21 cellular contexts compared by ENCODE assay signal in the genomic region with DNA sequence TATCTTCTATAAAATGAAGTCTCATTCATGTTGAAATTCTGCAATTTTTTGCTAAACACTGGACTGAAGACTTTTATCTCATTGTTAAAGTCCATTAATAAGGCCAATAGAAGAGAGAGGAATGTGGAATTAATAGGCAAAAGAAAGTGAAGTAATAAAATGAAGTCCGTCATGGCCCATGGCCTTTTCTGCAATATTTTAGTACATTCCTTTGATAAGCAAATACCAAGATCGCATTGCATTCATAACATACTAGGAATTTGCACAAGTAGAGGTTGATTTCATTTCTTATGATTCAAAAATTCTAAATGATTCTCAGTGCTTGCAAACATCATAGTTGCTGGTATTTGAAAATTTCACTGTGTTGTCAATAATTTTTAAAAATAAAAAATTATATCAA.
"Had no signal": no experiment of that assay in that cellular context is flagged by ENCODE, and none has a peak within 500 bp of the region (broad histone marks: within the 10 kb centered on the region; RNA-seq: fewer than 3 reads in every experiment).

No MANE protein-coding gene starts in this region.

- H3K4me1 ChIP-seq: lower lobe of right lung, parathyroid adenoma, sigmoid colon, spleen, thyroid gland had no signal

- H2AFZ ChIP-seq: parathyroid adenoma had no signal

- H3K36me3 Mint-ChIP-seq: activated CD4-positive, alpha-beta memory T cell treated with anti-CD3 and anti-CD28 coated beads for 36 hours; activated CD8-positive, alpha-beta memory T cell treated with anti-CD3 and anti-CD28 coated beads, Interleukin-2, amount 10 ng/mL, durations not matched to agents 7 days and 5 days; activated naive CD8-positive, alpha-beta T cell treated with anti-CD3 and anti-CD28 coated beads for 36 hours; naive thymus-derived CD8-positive, alpha-beta T cell; stimulated activated naive B cell treated with anti-CD40 and anti-IgM and Interleukin-4, amounts not matched to agents 10 μg/mL and 1 μg/mL and 100 μg/mL, for 72 hours; WTC11 had no signal

- H3K27me3 ChIP-seq: sigmoid colon, spleen, thyroid gland had no signal

- H3K27me3 Mint-ChIP-seq: activated CD4-positive, alpha-beta memory T cell treated with anti-CD3 and anti-CD28 coated beads for 36 hours; activated CD8-positive, alpha-beta memory T cell treated with anti-CD3 and anti-CD28 coated beads, Interleukin-2, amount 10 ng/mL, durations not matched to agents 7 days and 5 days; dendritic cell treated with granulocyte-macrophage colony-stimulating factor and Interleukin-4, amounts not matched to agents 40 ng/mL and 50 ng/mL, for 4 days; stimulated activated naive B cell treated with anti-CD40 and anti-IgM and Interleukin-4, amounts not matched to agents 10 μg/mL and 1 μg/mL and 100 μg/mL, for 72 hours had no signal

- H3K79me2 ChIP-seq: parathyroid adenoma had no signal

- H3K9ac ChIP-seq: parathyroid adenoma had no signal

- H3K9me3 ChIP-seq: lower lobe of right lung, sigmoid colon, spleen, thyroid gland had no signal

- H3K4me3 ChIP-seq: lower lobe of right lung, sigmoid colon, spleen, thyroid gland had no signal

- H3K27ac ChIP-seq: lower lobe of right lung, parathyroid adenoma, sigmoid colon, spleen, thyroid gland had no signal

- H3K4me1 Mint-ChIP-seq: activated CD4-positive, alpha-beta T cell treated with anti-CD3 and anti-CD28 coated beads for 36 hours; activated CD8-positive, alpha-beta memory T cell treated with anti-CD3 and anti-CD28 coated beads, Interleukin-2, amount 10 ng/mL, durations not matched to agents 7 days and 5 days; activated naive CD8-positive, alpha-beta T cell treated with anti-CD3 and anti-CD28 coated beads for 36 hours; naive thymus-derived CD8-positive, alpha-beta T cell; stimulated activated naive B cell treated with anti-CD40 and anti-IgM and Interleukin-4, amounts not matched to agents 10 μg/mL and 1 μg/mL and 100 μg/mL, for 72 hours had no signal

- DNase-seq: activated CD4-positive, alpha-beta memory T cell treated with anti-CD3 and anti-CD28 coated beads for 36 hours; activated CD4-positive, alpha-beta T cell treated with anti-CD3 and anti-CD28 coated beads for 36 hours; activated CD8-positive, alpha-beta memory T cell treated with anti-CD3 and anti-CD28 coated beads, Interleukin-2, amount 10 ng/mL, durations not matched to agents 7 days and 5 days; activated naive CD4-positive, alpha-beta T cell; activated naive CD8-positive, alpha-beta T cell treated with anti-CD3 and anti-CD28 coated beads for 36 hours; cerebellar nuclear complex; effector CD8-positive, alpha-beta T cell; foreskin melanocyte; glutamatergic neuron; hippocampal formation; islet precursor cell; left colon; lower lobe of right lung; naive thymus-derived CD8-positive, alpha-beta T cell; sigmoid colon; spleen; stimulated activated naive B cell treated with anti-CD40 and anti-IgM and Interleukin-4, amounts not matched to agents 10 μg/mL and 1 μg/mL and 100 μg/mL, for 72 hours; thyroid gland had no signal

- H3K9me3 Mint-ChIP-seq: dendritic cell treated with granulocyte-macrophage colony-stimulating factor and Interleukin-4, amounts not matched to agents 40 ng/mL and 50 ng/mL, for 4 days had no signal

- H3K36me3 ChIP-seq: lower lobe of right lung, sigmoid colon, spleen, thyroid gland had no signal

- H3K27ac Mint-ChIP-seq: activated CD4-positive, alpha-beta memory T cell treated with anti-CD3 and anti-CD28 coated beads for 36 hours; activated CD4-positive, alpha-beta T cell treated with anti-CD3 and anti-CD28 coated beads for 36 hours; activated CD8-positive, alpha-beta memory T cell treated with anti-CD3 and anti-CD28 coated beads, Interleukin-2, amount 10 ng/mL, durations not matched to agents 7 days and 5 days; activated naive CD8-positive, alpha-beta T cell treated with anti-CD3 and anti-CD28 coated beads for 36 hours; dendritic cell treated with granulocyte-macrophage colony-stimulating factor and Interleukin-4, amounts not matched to agents 40 ng/mL and 50 ng/mL, for 4 days; naive thymus-derived CD8-positive, alpha-beta T cell; stimulated activated naive B cell treated with anti-CD40 and anti-IgM and Interleukin-4, amounts not matched to agents 10 μg/mL and 1 μg/mL and 100 μg/mL, for 72 hours; WTC11 had no signal

- H3K4me3 Mint-ChIP-seq: activated CD4-positive, alpha-beta memory T cell treated with anti-CD3 and anti-CD28 coated beads for 36 hours; activated CD4-positive, alpha-beta T cell treated with anti-CD3 and anti-CD28 coated beads for 36 hours; activated CD8-positive, alpha-beta memory T cell treated with anti-CD3 and anti-CD28 coated beads, Interleukin-2, amount 10 ng/mL, durations not matched to agents 7 days and 5 days; activated naive CD8-positive, alpha-beta T cell treated with anti-CD3 and anti-CD28 coated beads for 36 hours; dendritic cell treated with granulocyte-macrophage colony-stimulating factor and Interleukin-4, amounts not matched to agents 40 ng/mL and 50 ng/mL, for 4 days; naive thymus-derived CD8-positive, alpha-beta T cell; stimulated activated naive B cell treated with anti-CD40 and anti-IgM and Interleukin-4, amounts not matched to agents 10 μg/mL and 1 μg/mL and 100 μg/mL, for 72 hours; WTC11 had no signal
